ENCODE assay signal across 8 cellular contexts in genomic region chr11:2990617-2991476, GRCh38. TPM values are rescaled to one million over a fixed set of nuclear protein-coding genes. Genes with fewer than 3 reads are reported as not detected.
DNase-seq lines count a peak whose midpoint lies in the region; ATAC-seq, FAIRE-seq and TF ChIP-seq lines count a peak whose summit lies in the region.

No MANE protein-coding gene starts in this region.

- H3K36me3 Mint-ChIP-seq in astrocyte (ENCODE audit: low read depth, unreplicated experiment) = no peaks in the 10 kb centered on the region

- no peak for ATAC-seq in HG03342 (IDR thresholded peaks at IDR 0.05; ENCODE audit: unreplicated experiment)
- no peak for ATAC-seq in sciatic nerve

- H2AFZ ChIP-seq in astrocyte (ENCODE audit: low read depth, low read length) = peak overlapping the region; percentile 21

- peaks cover 56% of the 10 kb centered on the region for H4K20me1 ChIP-seq in astrocyte (ENCODE audit: insufficient read depth, low read length)

- peaks cover 62% of the 10 kb centered on the region for H3K79me2 ChIP-seq in astrocyte (ENCODE audit: insufficient read depth, low read length)

- H3K9ac ChIP-seq in NT2/D1 (ENCODE audit: insufficient read length, low read depth) (peak overlapping the region; percentile 96), astrocyte (ENCODE audit: low read length) (peak overlapping the region; percentile 90)

- H3K27ac ChIP-seq in astrocyte (ENCODE audit: low read depth, low read length) = peak overlapping the region; percentile 90

- peak overlapping the region; percentile 98 for H3K4me2 ChIP-seq in astrocyte (ENCODE audit: low read length)

- H3K9me3 ChIP-seq in NT2/D1 (ENCODE audit: insufficient read depth, low read length) = no peaks in the 10 kb centered on the region
- no peaks in the 10 kb centered on the region for H3K9me3 ChIP-seq in astrocyte (ENCODE audit: insufficient read depth, low read depth, low read length)

- intact Hi-C loops in sciatic nerve (cut with DNase I) = no loop called here

- peak; percentile 67 for FAIRE-seq in GM12891 (lab: Jason Lieb, UNC)
- no peak for FAIRE-seq in astrocyte (lab: Jason Lieb, UNC)

- H3K4me1 Mint-ChIP-seq in astrocyte (ENCODE audit: low read depth, unreplicated experiment) = peaks cover 21% of the 10 kb centered on the region

- DNase-seq in GM12891 (ENCODE audit: insufficient read length, low spot score) = no peak
- no peak for DNase-seq in NT2/D1 (ENCODE audit: low read depth, low spot score)
- DNase-seq in astrocyte (ENCODE audit: low read depth) = no peak
- peak; percentile 54 for DNase-seq in kidney tubule cell (ENCODE audit: low spot score)
- DNase-seq in stimulated activated CD4-positive, alpha-beta T cell treated with anti-CD3 and anti-CD28 coated beads, Interleukin-4, amount 100 ng/mL, for 48 hours (ENCODE audit: low read depth in 2 of 2) = peak; percentile 24 to 46
- no peak for DNase-seq in NCI-H1694 treated with DMSO at 0.1 percent for 48 hours (lab: John Stamatoyannopoulos, UW)
- DNase-seq in sciatic nerve (ENCODE audit: low spot score) = no peak

- peak overlapping the region; percentile 95 for H3K27ac Mint-ChIP-seq in astrocyte (ENCODE audit: unreplicated experiment)

- H3K4me1 ChIP-seq in NT2/D1 (ENCODE audit: insufficient read depth, insufficient read length) (peaks cover 5% of the 10 kb centered on the region), astrocyte (ENCODE audit: insufficient read depth, low read length) (peaks cover 25% of the 10 kb centered on the region)

- H3K27me3 ChIP-seq in NT2/D1 (ENCODE audit: insufficient read depth, insufficient read length) = no peaks in the 10 kb centered on the region
- H3K27me3 ChIP-seq in astrocyte (ENCODE audit: insufficient read depth, low read length) = no peaks in the 10 kb centered on the region

- H3K9me3 Mint-ChIP-seq in astrocyte (ENCODE audit: unreplicated experiment) = no peaks in the 10 kb centered on the region

- H3K4me3 ChIP-seq in NT2/D1 (ENCODE audit: insufficient read length, low read depth) (peak overlapping the region; percentile 90), astrocyte (ENCODE audit: insufficient read depth, low read depth, low read length) (peak overlapping the region; percentile 95)

- H3K36me3 ChIP-seq in NT2/D1 (ENCODE audit: insufficient read depth, insufficient read length, low read length) (peaks cover 15% of the 10 kb centered on the region), astrocyte (ENCODE audit: insufficient read depth, low read length) (no peaks in the 10 kb centered on the region)

- peak overlapping the region; percentile 100 for H3K4me3 Mint-ChIP-seq in astrocyte (ENCODE audit: unreplicated experiment)

- TF ChIP-seq CTCF in astrocyte (IDR thresholded peaks at IDR 0.05; ENCODE audit: insufficient read depth, low read depth, low read length) = no peak

- H3K27me3 Mint-ChIP-seq in astrocyte (ENCODE audit: low read depth, unreplicated experiment) = no peaks in the 10 kb centered on the region

- TF ChIP-seq POLR2A in GM12891 (IDR thresholded peaks at IDR 0.05; ENCODE audit: low read depth, low read length) = peak; percentile 81

TF ChIP-seq in GM12891, 5 proteins besides CTCF, POLR2A, EP300 and RAD21:
- no peak for TF ChIP-seq PAX5 (IDR thresholded peaks at IDR 0.05; ENCODE audit: insufficient read depth, low read length, severe bottlenecking)
- TF ChIP-seq TAF1 (IDR thresholded peaks at IDR 0.05; ENCODE audit: low read depth, low read length) = peak; percentile 61; the same call in 1 of the 2 replicates

RNA-seq across cellular contexts. Expression of gene NAP1L4, which starts 1.3 kb away (rescaled TPM):
- polyA plus RNA-seq in GM12891 (2012; ENCODE audit: low read depth, missing spikeins) = 85.6 TPM
- 129 and 153 TPM in 2 replicates for total RNA-seq in astrocyte
- total RNA-seq in sciatic nerve = 173 TPM

Comparison
In these comparisons a context has a peak if more than half of its experiments do, and no peak if none do; other contexts are left out.
1. DNase-seq: peak in kidney tubule cell (single experiment) and stimulated activated CD4-positive, alpha-beta T cell treated with anti-CD3 and anti-CD28 coated beads, Interleukin-4, amount 100 ng/mL, for 48 hours (2 of 2); none in GM12891 (single experiment), NT2/D1 (single experiment), astrocyte (single experiment), NCI-H1694 treated with DMSO at 0.1 percent for 48 hours (single experiment) and sciatic nerve (single experiment).